Comparison of ENCODE assay signal across 24 cellular contexts in genomic region chr2:11703700-11704099, GRCh38. TPM values are rescaled to one million over a fixed set of nuclear protein-coding genes. Genes with fewer than 3 reads are reported as not detected.
A peak's percentile ranks its signal among the peaks of the same experiment; 100 is the strongest.
DNase-seq lines count a peak whose midpoint lies in the region; FAIRE-seq and TF ChIP-seq lines count a peak whose summit lies in the region.
"Had no signal": no experiment of that assay in that cellular context is flagged by ENCODE, and none has a peak within 500 bp of the region (broad histone marks: within the 10 kb centered on the region; RNA-seq: fewer than 3 reads in every experiment).

No MANE protein-coding gene starts in this region.

- H3K27ac Mint-ChIP-seq in progenitor cell of endocrine pancreas = no peak overlapping the region
- H3K27ac Mint-ChIP-seq: CD8-positive, alpha-beta T cell had no signal

- H3K4me1 ChIP-seq in thyroid gland = no peaks in the 10 kb centered on the region

- DNase-seq in AG10803 (ENCODE audit: low read depth) (peak; percentile 34), M059J (ENCODE audit: low read depth) (peak; percentile 72), bronchial epithelial cell (ENCODE audit: low read depth) (peak; percentile 48), kidney glomerular epithelial cell (lab: John Stamatoyannopoulos, UW) (peak; percentile 64), cortex of kidney (lab: John Stamatoyannopoulos, UW) (no peak), NCI-H146 (lab: John Stamatoyannopoulos, UW) (no peak), progenitor cell of endocrine pancreas (ENCODE audit: low spot score, unreplicated experiment) (no peak), thyroid gland (no peak)
- DNase-seq: activated CD4-positive, alpha-beta T cell treated with anti-CD3 and anti-CD28 coated beads for 4 hours; activated CD8-positive, alpha-beta memory T cell treated with anti-CD3 and anti-CD28 coated beads, Interleukin-2, amount 50 U/mL, for 4 hours; CD8-positive, alpha-beta T cell; DMS53; KG1; NCI-H1048; NCI-H2029 treated with DMSO at 0.1 percent for 48 hours; stimulated activated CD4-positive, alpha-beta T cell treated with anti-CD3 and anti-CD28 coated beads, Interleukin-12 subunit alpha, Interleukin-12 subunit beta, amount 100 ng/mL, for 4 hours; substantia nigra had no signal

- H3K4me1 Mint-ChIP-seq in progenitor cell of endocrine pancreas (ENCODE audit: low read depth) = no peaks in the 10 kb centered on the region

- H3K27me3 ChIP-seq in bronchial epithelial cell (ENCODE audit: control insufficient read depth, insufficient read depth, low read length) (no peaks in the 10 kb centered on the region), thyroid gland (no peaks in the 10 kb centered on the region)

- H3K36me3 ChIP-seq in bronchial epithelial cell (ENCODE audit: control insufficient read depth, insufficient read depth, low read length) = no peaks in the 10 kb centered on the region
- H3K36me3 ChIP-seq in thyroid gland = no peaks in the 10 kb centered on the region

- WGBS in thyroid gland, 2 donors = 85 to 87% methylated on average over 1 of the region's 1 CpG

- no peaks in the 10 kb centered on the region for H3K9me3 ChIP-seq in thyroid gland

- TF ChIP-seq CTCF in AG10803 (conservative IDR thresholded peaks at IDR 0.05; ENCODE audit: low read length) = no peak
- TF ChIP-seq CTCF in bronchial epithelial cell (IDR thresholded peaks at IDR 0.05; ENCODE audit: insufficient read depth, low read length, severe bottlenecking) = no peak
- no peak for TF ChIP-seq CTCF in progenitor cell of endocrine pancreas (IDR thresholded peaks at IDR 0.05; ENCODE audit: unreplicated experiment)
- TF ChIP-seq CTCF in thyroid gland (IDR thresholded peaks at IDR 0.05) = no peak

- no peak for TF ChIP-seq POLR2A in thyroid gland (IDR thresholded peaks at IDR 0.05)

- H3K4me3 ChIP-seq in AG10803 (ENCODE audit: low read length) (no peak overlapping the region), bronchial epithelial cell (ENCODE audit: low read depth, low read length) (no peak overlapping the region), thyroid gland (replicated peaks in 1 of 3) (no peak overlapping the region)

- H3K27ac ChIP-seq in thyroid gland = no peak overlapping the region
- H3K27ac ChIP-seq: RWPE1 had no signal

- H3K27me3 Mint-ChIP-seq in progenitor cell of endocrine pancreas = peaks cover 4% of the 10 kb centered on the region

- H3K36me3 Mint-ChIP-seq in progenitor cell of endocrine pancreas (ENCODE audit: insufficient read depth) = peaks cover 2% of the 10 kb centered on the region
- H3K36me3 Mint-ChIP-seq: CD8-positive, alpha-beta T cell had no signal

- intact Hi-C loops in thyroid gland (cut with DNase I) = no loop called here

- no peak for FAIRE-seq in bronchial epithelial cell (lab: Jason Lieb, UNC)
- FAIRE-seq: colon, endometrium, frontal cortex had no signal

- H3K9me3 Mint-ChIP-seq in progenitor cell of endocrine pancreas (ENCODE audit: low read depth) = peaks cover 5% of the 10 kb centered on the region
- H3K9me3 Mint-ChIP-seq: CD8-positive, alpha-beta T cell had no signal

- H3K4me3 Mint-ChIP-seq in progenitor cell of endocrine pancreas (ENCODE audit: low read depth) = no peak overlapping the region
- H3K4me3 Mint-ChIP-seq: CD8-positive, alpha-beta T cell had no signal

RNA-seq across cellular contexts. Expression of gene NTSR2, which starts 33.7 kb away (rescaled TPM):
- 0.12 TPM in 1 of 2 replicates, not detected in the other for total RNA-seq in M059J (2014; rRNA removed; shearing (Covaris generic))
- total RNA-seq in bronchial epithelial cell (not detected in 2 replicates), progenitor cell of endocrine pancreas (not detected in 2 replicates), thyroid gland (not detected)
- total RNA-seq: CD8-positive, alpha-beta T cell; left lobe of liver; mononuclear cell; NCI-H460 had no signal

RNA-seq across cellular contexts. Expression of gene LPIN1, which starts 42.7 kb away (rescaled TPM):
- 23.2 and 33.2 TPM in 2 replicates for total RNA-seq in M059J (2014; rRNA removed; shearing (Covaris generic))
- 7.0 and 12.1 TPM in 2 replicates for total RNA-seq in bronchial epithelial cell
- total RNA-seq in progenitor cell of endocrine pancreas = 18.3 and 23.5 TPM in 2 replicates
- 10 to 100 TPM; 28.7 to 47.0 (median 39.6) TPM for total RNA-seq in thyroid gland

Comparison
In these comparisons a context has a peak if more than half of its experiments do, and no peak if none do; other contexts are left out.
1. DNase-seq: peak in AG10803 (single experiment), M059J (single experiment), bronchial epithelial cell (single experiment) and kidney glomerular epithelial cell (single experiment); none in cortex of kidney (single experiment), NCI-H146 (single experiment), progenitor cell of endocrine pancreas (single experiment) and thyroid gland (0 of 2).